Comparison of ENCODE assay signal across 1 cellular context in genomic region chr17:77391668-77392375, GRCh38.
TF ChIP-seq lines count a peak whose summit lies in the region.

No MANE protein-coding gene starts in this region.

TF ChIP-seq in HepG2, 621 proteins besides CTCF, POLR2A, EP300 and RAD21 (continued from another document and continues in another):
- TF ChIP-seq POGK (CRISPR knock-in tag; conservative IDR thresholded peaks at IDR 0.05) (no peak), PAX8 (CRISPR knock-in tag; IDR thresholded peaks at IDR 0.05; ENCODE audit: borderline replicate concordance) (peak; percentile 40; the same call in 1 of the 2 replicates), ZNF570 (CRISPR knock-in tag; IDR thresholded peaks at IDR 0.05; ENCODE audit: borderline replicate concordance) (peak; percentile 38; the same call in 1 of the 2 replicates), SNAI1 (CRISPR knock-in tag; IDR thresholded peaks at IDR 0.05; ENCODE audit: borderline replicate concordance) (no peak), TFDP1 (CRISPR knock-in tag; IDR thresholded peaks at IDR 0.05; ENCODE audit: borderline replicate concordance) (no peak), ZNF430 (CRISPR knock-in tag; IDR thresholded peaks at IDR 0.05) (no peak), GZF1 (CRISPR knock-in tag; IDR thresholded peaks at IDR 0.05) (no peak), ZBTB4 (CRISPR knock-in tag; IDR thresholded peaks at IDR 0.05; ENCODE audit: borderline replicate concordance) (no peak), ZNF292 (CRISPR knock-in tag; IDR thresholded peaks at IDR 0.05; ENCODE audit: borderline replicate concordance, low read depth) (no peak), ZNF879 (CRISPR knock-in tag; IDR thresholded peaks at IDR 0.05) (no peak; the same call in 1 of the 2 replicates), YEATS2 (CRISPR knock-in tag; IDR thresholded peaks at IDR 0.05; ENCODE audit: borderline replicate concordance) (0 out of 2 replicates have a peak, but pooled peaks have one; percentile 2), KIAA2018 (CRISPR knock-in tag; IDR thresholded peaks at IDR 0.05; ENCODE audit: borderline replicate concordance) (0 out of 2 replicates have a peak, but pooled peaks have one; percentile 49), ZNF710 (CRISPR knock-in tag; IDR thresholded peaks at IDR 0.05; ENCODE audit: borderline replicate concordance) (no peak), RARG (CRISPR knock-in tag; IDR thresholded peaks at IDR 0.05; ENCODE audit: low read depth) (no peak), NCOR1 (IDR thresholded peaks at IDR 0.05; ENCODE audit: borderline replicate concordance, low read length) (no peak), ZBTB2 (CRISPR knock-in tag; IDR thresholded peaks at IDR 0.05; ENCODE audit: low read depth) (no peak), SCMH1 (CRISPR knock-in tag; IDR thresholded peaks at IDR 0.05; ENCODE audit: borderline replicate concordance) (no peak), TIGD3 (CRISPR knock-in tag; IDR thresholded peaks at IDR 0.05; ENCODE audit: borderline replicate concordance) (no peak), FOXP1 (IDR thresholded peaks at IDR 0.05) (no peak), FOXP1 (CRISPR knock-in tag; IDR thresholded peaks at IDR 0.05) (no peak), ZUFSP (CRISPR knock-in tag; IDR thresholded peaks at IDR 0.05; ENCODE audit: borderline replicate concordance) (no peak), ZNF230 (CRISPR knock-in tag; IDR thresholded peaks at IDR 0.05) (peak; percentile 20; the same call in 1 of the 2 replicates), DR1 (CRISPR knock-in tag; IDR thresholded peaks at IDR 0.05) (no peak), ZNF343 (CRISPR knock-in tag; IDR thresholded peaks at IDR 0.05) (0 out of 2 replicates have a peak, but pooled peaks have one; percentile 15), ZBTB46 (CRISPR knock-in tag; IDR thresholded peaks at IDR 0.05; ENCODE audit: borderline replicate concordance) (0 out of 2 replicates have a peak, but pooled peaks have one; percentile 18), JUNB (CRISPR knock-in tag; IDR thresholded peaks at IDR 0.05; ENCODE audit: borderline replicate concordance) (no peak), SMARCC2 (IDR thresholded peaks at IDR 0.05) (no peak), ZNF644 (CRISPR knock-in tag; IDR thresholded peaks at IDR 0.05; ENCODE audit: low read depth) (no peak), HIVEP1 (CRISPR knock-in tag; IDR thresholded peaks at IDR 0.05) (peak; percentile 33; the same call in 1 of the 2 replicates), ZC3H4 (CRISPR knock-in tag; IDR thresholded peaks at IDR 0.05; ENCODE audit: borderline replicate concordance) (peak; percentile 72; the same call in 1 of the 2 replicates), ZNF572 (CRISPR knock-in tag; IDR thresholded peaks at IDR 0.05) (0 out of 2 replicates have a peak, but pooled peaks have one; percentile 90), CREB1 (IDR thresholded peaks at IDR 0.05) (no peak), CREB1 (CRISPR knock-in tag; IDR thresholded peaks at IDR 0.05) (no peak)
